ENCODE assay signal across 9 cellular contexts in the genomic region with DNA sequence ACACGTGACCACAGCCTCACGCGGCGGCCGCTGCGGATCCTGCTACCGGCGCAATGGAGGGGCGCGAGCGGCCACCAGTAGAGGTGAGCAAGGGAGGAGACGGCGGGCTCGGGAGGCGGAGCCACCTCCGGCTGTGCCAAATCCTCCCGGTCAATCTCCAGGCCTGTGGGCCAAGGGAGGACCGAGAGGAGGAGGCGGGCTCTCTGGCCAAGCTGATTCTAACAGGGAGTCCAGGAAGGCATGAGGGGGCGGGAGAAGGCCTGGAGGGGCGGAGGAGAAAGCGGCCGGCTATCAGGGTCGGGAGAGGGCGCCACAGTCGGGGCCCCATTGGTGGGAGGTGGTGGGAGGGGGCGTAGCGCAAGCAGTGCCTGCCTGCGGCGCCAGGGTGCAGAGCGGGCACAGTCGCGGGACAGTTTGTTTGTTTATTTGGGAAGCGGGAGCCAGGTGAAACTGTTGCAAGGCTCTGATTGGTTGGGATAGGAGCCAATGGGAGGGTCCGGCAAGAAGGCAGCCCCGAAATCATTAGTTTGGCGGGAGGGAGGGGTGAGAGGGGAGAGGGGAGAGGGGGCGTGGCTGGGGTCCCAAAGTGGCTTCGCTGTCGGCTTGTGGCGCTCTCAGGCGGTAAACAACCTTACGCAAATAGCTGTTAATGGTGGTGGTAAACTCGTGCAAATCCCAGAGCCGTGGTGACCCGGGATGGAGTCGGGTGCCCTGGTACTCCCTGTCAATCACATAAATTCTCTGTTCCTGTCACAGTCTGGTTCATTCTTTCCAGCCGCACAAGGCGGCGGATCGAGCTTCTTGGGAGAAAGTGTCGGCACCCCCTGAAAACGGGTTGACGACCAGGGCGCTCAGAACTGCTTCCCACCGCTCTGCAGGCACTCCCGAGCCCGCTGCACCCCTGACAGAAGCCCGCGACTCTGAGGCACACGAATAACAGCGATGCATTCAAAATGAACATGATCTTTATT. TPM values are rescaled to one million over a fixed set of nuclear protein-coding genes. Genes with fewer than 3 reads are reported as not detected.
DNase-seq lines count a peak whose midpoint lies in the region; ATAC-seq and TF ChIP-seq lines count a peak whose summit lies in the region.
"Had no signal": no experiment of that assay in that cellular context is flagged by ENCODE, and none has a peak within 500 bp of the region (broad histone marks: within the 10 kb centered on the region; RNA-seq: fewer than 3 reads in every experiment).

A gene (minus strand): TSS at position 55 of the 971 bp plus-strand sequence.

- peaks cover 30% of the 10 kb centered on the region for H3K27me3 ChIP-seq in osteoblast (ENCODE audit: insufficient read depth, low read length)

- in situ Hi-C loops in GM13977 (cut with MboI; ENCODE audit: low pct_unique_long_range_greater_than_20kb, low sequenced_read_pairs, unreplicated experiment): no loop called here

- H3K27ac ChIP-seq in osteoblast (ENCODE audit: low read depth, low read length): no peak within 1 kb of the TSS

- no peaks in the 10 kb centered on the region for H3K4me1 ChIP-seq in osteoblast (ENCODE audit: insufficient read depth, low read length)

- no peaks in the 10 kb centered on the region for H3K9me3 ChIP-seq in osteoblast (ENCODE audit: low read depth, low read length)

- H3K4me2 ChIP-seq in osteoblast (ENCODE audit: insufficient read depth, low read length): no peak within 1 kb of the TSS

- peak; percentile 25 for DNase-seq in GM13977 (ENCODE audit: low spot score)
- peak; percentile 34 for DNase-seq in NCI-H226
- peak; percentile 11 for DNase-seq in fibroblast of pulmonary artery (ENCODE audit: low read depth)
- DNase-seq in pons (ENCODE audit: low spot score): peak; percentile 8
- no peak for DNase-seq in osteoblast (ENCODE audit: insufficient read length, low spot score, missing footprints)
- DNase-seq in NCI-H2029 treated with DMSO at 0.1 percent for 48 hours (lab: John Stamatoyannopoulos, UW): no peak

- H3K4me3 ChIP-seq in fibroblast of pulmonary artery (replicated peaks; ENCODE audit: low read depth, low read length): peak within 1 kb of the TSS; percentile 47
- H3K4me3 ChIP-seq in osteoblast (ENCODE audit: insufficient read depth, low read length): no peak within 1 kb of the TSS

- no peaks in the 10 kb centered on the region for H3K36me3 ChIP-seq in osteoblast (ENCODE audit: insufficient read depth, low read length)

- no peak within 1 kb of the TSS for H2AFZ ChIP-seq in osteoblast (ENCODE audit: low read length)

- no peaks in the 10 kb centered on the region for H3K79me2 ChIP-seq in osteoblast (ENCODE audit: insufficient read depth, low read length)

- no peaks in the 10 kb centered on the region for H4K20me1 ChIP-seq in osteoblast (ENCODE audit: insufficient read depth, low read length)

- no peak for TF ChIP-seq CTCF in GM13977 (IDR thresholded peaks at IDR 0.05; ENCODE audit: extremely low read depth, insufficient read depth, missing control alignments)
- no peak for TF ChIP-seq CTCF in fibroblast of pulmonary artery (IDR thresholded peaks at IDR 0.05; ENCODE audit: low read length, missing control alignments)
- TF ChIP-seq CTCF in osteoblast (IDR thresholded peaks at IDR 0.05; ENCODE audit: extremely low read depth, low read depth, low read length): no peak

- ATAC-seq in GM21515 (IDR thresholded peaks at IDR 0.05; ENCODE audit: unreplicated experiment) (no peak), GM21360 (IDR thresholded peaks at IDR 0.05; ENCODE audit: unreplicated experiment) (no peak)

RNA-seq across cellular contexts. Expression of the gene that starts here (rescaled TPM):
- total RNA-seq in osteoblast: not detected in 2 replicates
- total RNA-seq: LHCN-M2 had no signal

Comparison
In these comparisons a context has a peak if more than half of its experiments do, and no peak if none do; other contexts are left out.
1. DNase-seq: peak in GM13977 (single experiment), NCI-H226 (single experiment), fibroblast of pulmonary artery (single experiment) and pons (single experiment); none in osteoblast (single experiment) and NCI-H2029 treated with DMSO at 0.1 percent for 48 hours (single experiment).